ENCODE assay signal across 21 cellular contexts in genomic region chr12:64105026-64105425, GRCh38.
DNase-seq lines count a peak whose midpoint lies in the region; ATAC-seq and TF ChIP-seq lines count a peak whose summit lies in the region.
"Had no signal": no experiment of that assay in that cellular context is flagged by ENCODE, and none has a peak within 500 bp of the region (broad histone marks: within the 10 kb centered on the region; RNA-seq: fewer than 3 reads in every experiment).

No MANE protein-coding gene starts in this region.

- H3K9me3 Mint-ChIP-seq in nephron, result no peaks in the 10 kb centered on the region
- H3K9me3 Mint-ChIP-seq: CD8-positive, alpha-beta T cell had no signal

- intact Hi-C loops in uterus (cut with DNase I; ENCODE audit: low total_unique reads), result no loop called here

- peak; percentile 46 for ATAC-seq in RWPE2 (ENCODE audit: low read depth)
- ATAC-seq in HG03025 (IDR thresholded peaks at IDR 0.05; ENCODE audit: low FRiP score, unreplicated experiment), result no peak
- ATAC-seq in omental fat pad (ENCODE audit: low FRiP score), result no peak
- ATAC-seq: CD8-positive, alpha-beta T cell; HCT116; Panc1; Right ventricle myocardium inferior had no signal

- H3K9me3 ChIP-seq in RWPE2 (ENCODE audit: severe bottlenecking) (no peaks in the 10 kb centered on the region), uterus (no peaks in the 10 kb centered on the region)
- H3K9me3 ChIP-seq: BLaER1 treated with 17β-estradiol and CSF1 and Interleukin-3, amounts not matched to agents 10 nM and 100 nM; MG63; SJSA1 had no signal

- H3K27ac ChIP-seq in RWPE2 (ENCODE audit: poor library complexity, severe bottlenecking) (peak overlapping the region; percentile 95), uterus (peak overlapping the region; percentile 42 to 55)
- H3K27ac ChIP-seq: BLaER1 treated with 17β-estradiol and CSF1 and Interleukin-3, amounts not matched to agents 10 nM and 100 nM; SJSA1 had no signal

- TF ChIP-seq CTCF in RWPE2 (IDR thresholded peaks at IDR 0.05; ENCODE audit: poor library complexity, severe bottlenecking) (no peak), epithelial cell of esophagus (IDR thresholded peaks at IDR 0.05; ENCODE audit: insufficient read depth, low read depth, low read length, missing control alignments) (no peak), nephron (IDR thresholded peaks at IDR 0.05; ENCODE audit: unreplicated experiment in 3 of 3) (no peak), uterus (IDR thresholded peaks at IDR 0.05) (no peak), omental fat pad (IDR thresholded peaks at IDR 0.05) (no peak)

- H3K36me3 ChIP-seq in RWPE2 (ENCODE audit: low read depth) (peaks cover 47% of the 10 kb centered on the region), uterus (no peaks in the 10 kb centered on the region)
- H3K36me3 ChIP-seq: BLaER1 treated with 17β-estradiol and CSF1 and Interleukin-3, amounts not matched to agents 10 nM and 100 nM had no signal

- H3K27ac Mint-ChIP-seq in nephron, result peak overlapping the region; percentile 13 to 56 (median 19)
- H3K27ac Mint-ChIP-seq: CD8-positive, alpha-beta T cell had no signal

- H3K4me3 ChIP-seq in RWPE2 (ENCODE audit: severe bottlenecking) (no peak overlapping the region), epithelial cell of esophagus (ENCODE audit: low read length) (no peak overlapping the region), uterus (no peak overlapping the region)
- H3K4me3 ChIP-seq: BLaER1 treated with 17β-estradiol and CSF1 and Interleukin-3, amounts not matched to agents 10 nM and 100 nM; MG63; SJSA1 had no signal

- no peaks in the 10 kb centered on the region for H3K27me3 Mint-ChIP-seq in nephron (ENCODE audit: low read depth)

- H3K4me1 ChIP-seq in RWPE2 (ENCODE audit: insufficient read depth, poor library complexity, severe bottlenecking) (peaks cover 53% of the 10 kb centered on the region), uterus (peaks cover 0 to 6% of the 10 kb centered on the region in 2 donors)
- H3K4me1 ChIP-seq: BLaER1 treated with 17β-estradiol and CSF1 and Interleukin-3, amounts not matched to agents 10 nM and 100 nM had no signal

- no peak for TF ChIP-seq POLR2A in uterus (IDR thresholded peaks at IDR 0.05)

- DNase-seq in RWPE2 (ENCODE audit: low spot score) (no peak), epithelial cell of esophagus (ENCODE audit: low read depth) (peak; percentile 82), uterus (no peak), omental fat pad (ENCODE audit: low spot score) (no peak), NCI-H2029 (lab: John Stamatoyannopoulos, UW) (no peak)
- DNase-seq: CD8-positive, alpha-beta T cell; DMS153; GOT3; Kasumi-1; MG63; NCI-H1417 treated with DMSO at 0.1 percent for 48 hours; NCI-H187; NCI-H524 treated with DMSO at 0.1 percent for 48 hours; NCI-H82 had no signal

- peaks cover 23% of the 10 kb centered on the region for H3K4me1 Mint-ChIP-seq in nephron

- H3K27me3 ChIP-seq in RWPE2 (ENCODE audit: insufficient read depth, poor library complexity, severe bottlenecking) (no peaks in the 10 kb centered on the region), uterus (no peaks in the 10 kb centered on the region)
- H3K27me3 ChIP-seq: BLaER1 treated with 17β-estradiol and CSF1 and Interleukin-3, amounts not matched to agents 10 nM and 100 nM; MG63; SJSA1 had no signal

- H3K36me3 Mint-ChIP-seq in nephron (ENCODE audit: low read depth), result peaks cover 56% of the 10 kb centered on the region
- H3K36me3 Mint-ChIP-seq: CD8-positive, alpha-beta T cell had no signal

- no peak overlapping the region for H3K4me3 Mint-ChIP-seq in nephron
- H3K4me3 Mint-ChIP-seq: CD8-positive, alpha-beta T cell had no signal
